8 cellular contexts compared by ENCODE assay signal in the genomic region with DNA sequence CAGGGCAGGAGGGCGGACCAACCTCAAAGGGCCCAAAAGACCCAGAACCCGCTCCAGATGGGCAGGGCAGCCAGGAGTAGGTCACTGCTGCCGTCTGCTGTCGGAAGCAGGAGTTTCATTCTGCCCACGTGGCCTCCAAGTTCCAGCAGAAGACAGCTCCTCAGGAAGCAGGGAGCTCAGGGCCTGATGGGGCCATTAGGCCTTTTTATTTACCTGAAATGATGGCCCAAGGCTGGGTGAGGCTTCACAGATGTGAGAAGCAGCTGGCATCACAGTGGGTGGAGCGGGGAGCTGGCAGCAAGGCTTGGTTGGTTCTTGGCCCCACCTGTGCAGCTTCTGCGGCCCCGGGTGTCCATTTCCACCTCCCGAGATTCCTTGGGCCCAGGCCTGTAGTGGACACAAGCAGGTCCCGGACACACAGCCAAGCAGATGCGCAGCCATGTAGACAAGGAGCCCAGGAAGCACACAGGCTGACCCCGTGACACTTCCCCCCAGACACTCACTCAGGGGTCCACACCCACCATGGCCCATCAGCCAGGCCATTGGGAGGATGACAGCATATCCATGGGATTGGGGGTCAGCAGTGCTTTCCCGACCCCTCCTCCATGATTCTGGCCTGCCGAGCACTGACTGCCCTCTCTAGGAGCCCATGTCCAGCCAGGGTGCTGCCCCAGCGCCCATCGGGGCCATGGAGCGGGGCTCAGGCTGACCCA. TPM values are rescaled to one million over a fixed set of nuclear protein-coding genes. Genes with fewer than 3 reads are reported as not detected.
DNase-seq lines count a peak whose midpoint lies in the region; ATAC-seq, FAIRE-seq and TF ChIP-seq lines count a peak whose summit lies in the region.

No MANE protein-coding gene starts in this region.

- TF ChIP-seq CTCF in fibroblast of lung (conservative IDR thresholded peaks at IDR 0.05 in 1 of 2, IDR thresholded peaks at IDR 0.05 in 1 of 2; ENCODE audit: low read depth in 1 of 2, low read length in 2 of 2): peak; percentile 66 to 73
- peak; percentile 26 to 53 (median 34) for TF ChIP-seq CTCF in pancreas (IDR thresholded peaks at IDR 0.05)
- no peak for TF ChIP-seq CTCF in glutamatergic neuron (IDR thresholded peaks at IDR 0.05; ENCODE audit: partially characterized antibody, unreplicated experiment)

- WGBS in pancreas, 2 donors: 55 to 62% methylated on average over 17 of the region's 17 CpGs

- DNase-seq in COR-L47 (lab: John Stamatoyannopoulos, UW) (peak; percentile 29), NCI-H69 (lab: John Stamatoyannopoulos, UW) (peak; percentile 58), fibroblast of lung (ENCODE audit: low read depth in 2 of 2) (peak in 1 of 2 donors; percentile 64), pancreas (peak in 4 of 6 donors; percentile 55 to 85 (median 70)), T-helper 2 cell (no peak), NCI-H345 (lab: John Stamatoyannopoulos, UW) (no peak), glutamatergic neuron (no peak)

- H3K27ac Mint-ChIP-seq in glutamatergic neuron (ENCODE audit: unreplicated experiment): no peak overlapping the region

- no peak overlapping the region for H3K4me3 Mint-ChIP-seq in glutamatergic neuron (ENCODE audit: unreplicated experiment)

- no peak overlapping the region for H3K4me3 ChIP-seq in fibroblast of lung (replicated peaks in 1 of 4; ENCODE audit: control extremely low read depth in 1 of 4, insufficient read depth in 1 of 4, low read depth in 3 of 4, low read length in 4 of 4)
- H3K4me3 ChIP-seq in pancreas: no peak overlapping the region

- H3K36me3 ChIP-seq in fibroblast of lung (ENCODE audit: control insufficient read depth, insufficient read depth, low read length) (peaks cover 1% of the 10 kb centered on the region), pancreas (no peaks in the 10 kb centered on the region)

- peaks cover 8% of the 10 kb centered on the region for H3K4me1 ChIP-seq in fibroblast of lung (ENCODE audit: control insufficient read depth, extremely low read depth, insufficient read depth, low read length)
- no peaks in the 10 kb centered on the region for H3K4me1 ChIP-seq in pancreas

- H3K27me3 ChIP-seq in fibroblast of lung (ENCODE audit: control insufficient read depth, insufficient read depth, low read length) (no peaks in the 10 kb centered on the region), pancreas (no peaks in the 10 kb centered on the region)

- no peak overlapping the region for H3K4me2 ChIP-seq in fibroblast of lung (ENCODE audit: extremely low read depth, insufficient read depth, low read length)

- H3K9me3 Mint-ChIP-seq in glutamatergic neuron (ENCODE audit: unreplicated experiment): peaks cover 5% of the 10 kb centered on the region

- no peaks in the 10 kb centered on the region for H4K20me1 ChIP-seq in fibroblast of lung (ENCODE audit: control insufficient read depth, extremely low read depth, insufficient read depth, low read length)

- no peak overlapping the region for H3K9ac ChIP-seq in fibroblast of lung (ENCODE audit: insufficient read depth, low read length)

- no peak overlapping the region for H2AFZ ChIP-seq in fibroblast of lung (ENCODE audit: low read length)

- peaks cover 7% of the 10 kb centered on the region for H3K27me3 Mint-ChIP-seq in glutamatergic neuron (ENCODE audit: unreplicated experiment)

- ATAC-seq in pancreas: peak; percentile 55 to 69 (median 64)
- ATAC-seq in GM19455 (IDR thresholded peaks at IDR 0.05; ENCODE audit: unreplicated experiment): no peak

- H3K27ac ChIP-seq in fibroblast of lung (ENCODE audit: insufficient read depth, low read length) (peak overlapping the region; percentile 31), pancreas (no peak overlapping the region)

- H3K9me3 ChIP-seq in fibroblast of lung (ENCODE audit: control insufficient read depth, insufficient read depth, low read depth, low read length): no peaks in the 10 kb centered on the region
- no peaks in the 10 kb centered on the region for H3K9me3 ChIP-seq in pancreas

- intact Hi-C loops in pancreas (cut with DNase I): loop anchor here in 2 of 3 donors (5.0 to 10.0 kb wide), 2 partner anchors 130 to 133 kb away; no protein-coding TSS in a partner anchor

- FAIRE-seq in pancreas (lab: Jason Lieb, UNC): no peak

- H3K4me1 Mint-ChIP-seq in glutamatergic neuron (ENCODE audit: low read depth, unreplicated experiment): no peaks in the 10 kb centered on the region

- H3K79me2 ChIP-seq in fibroblast of lung (ENCODE audit: control insufficient read depth, insufficient read depth, low read length): no peaks in the 10 kb centered on the region

- no peaks in the 10 kb centered on the region for H3K36me3 Mint-ChIP-seq in glutamatergic neuron (ENCODE audit: unreplicated experiment)

RNA-seq across cellular contexts. Expression of gene C13orf46, which starts 26.4 kb away (rescaled TPM):
- total RNA-seq in fibroblast of lung: 0.26 and 0.50 TPM in 2 replicates
- polyA plus RNA-seq in fibroblast of lung: 0.54 and 0.56 TPM in 2 replicates
- 0.18 and 0.82 TPM in 2 replicates for polyA plus RNA-seq in fibroblast of lung (2012)
- 6.3 and 6.4 TPM in 2 replicates for polyA minus RNA-seq in fibroblast of lung (ENCODE audit: low replicate concordance)
- 10 to 100 TPM in 4 of 6 donors, 1 to 10 TPM in 2; 5.2 to 23.1 (median 10.6) TPM for total RNA-seq in pancreas
- polyA plus RNA-seq in pancreas: 10 to 100 TPM in 1 of 2 donors, 1 to 10 TPM in 1; 2.9 to 12.0 TPM
- 0.71 TPM for total RNA-seq in glutamatergic neuron (ENCODE audit: unreplicated experiment)

Comparison
In these comparisons a context has a peak if more than half of its experiments do, and no peak if none do; other contexts are left out.
1. DNase-seq: peak in COR-L47 (single experiment), NCI-H69 (single experiment) and pancreas (4 of 6); none in T-helper 2 cell (0 of 5), NCI-H345 (single experiment) and glutamatergic neuron (single experiment).